In the genomic region with DNA sequence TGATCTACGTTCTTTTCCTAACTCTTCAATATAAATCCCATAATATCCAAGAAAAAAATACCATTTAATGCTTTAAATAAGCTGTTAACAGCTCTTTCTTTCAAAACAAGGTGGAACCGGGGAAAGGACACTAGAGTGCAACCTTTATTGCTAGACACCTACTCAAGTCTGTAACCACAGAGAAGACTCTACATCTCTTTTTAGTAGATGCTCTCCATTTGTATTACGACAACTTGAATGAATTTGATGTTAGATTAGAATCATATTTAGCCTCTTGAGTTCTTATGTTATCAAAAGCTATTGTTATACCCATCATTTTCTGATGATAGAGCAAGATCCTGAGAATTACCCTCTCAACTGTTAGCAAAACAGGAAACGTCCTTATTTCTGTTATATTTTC, we compare ENCODE assay signal across 24 cellular contexts.
DNase-seq lines count a peak whose midpoint lies in the region; ATAC-seq and TF ChIP-seq lines count a peak whose summit lies in the region.
"Had no signal": no experiment of that assay in that cellular context is flagged by ENCODE, and none has a peak within 500 bp of the region (broad histone marks: within the 10 kb centered on the region; RNA-seq: fewer than 3 reads in every experiment).

No MANE protein-coding gene starts in this region.

- TF ChIP-seq CTCF in OCI-LY1 (IDR thresholded peaks at IDR 0.05; ENCODE audit: low read length) = no peak

- H3K27me3 Mint-ChIP-seq in activated CD4-positive, alpha-beta T cell treated with anti-CD3 and anti-CD28 coated beads for 36 hours = no peaks in the 10 kb centered on the region
- no peaks in the 10 kb centered on the region for H3K27me3 Mint-ChIP-seq in activated naive CD8-positive, alpha-beta T cell
- H3K27me3 Mint-ChIP-seq in activated naive CD8-positive, alpha-beta T cell treated with anti-CD3 and anti-CD28 coated beads for 36 hours = no peaks in the 10 kb centered on the region
- no peaks in the 10 kb centered on the region for H3K27me3 Mint-ChIP-seq in naive thymus-derived CD8-positive, alpha-beta T cell
- H3K27me3 Mint-ChIP-seq: CD4-positive, alpha-beta memory T cell had no signal

- intact Hi-C loops in activated CD4-positive, alpha-beta T cell treated with anti-CD3 and anti-CD28 coated beads for 36 hours (cut with DNase I, micrococcal nuclease) = no loop called here

- CTCF ChIA-PET in activated CD4-positive, alpha-beta T cell treated with anti-CD3 and anti-CD28 coated beads for 36 hours (lab: Charles Lee) = interaction anchor here (1.0 kb wide), 1 partner anchor 19 kb away, joined by 3 read pairs; no protein-coding TSS in a partner anchor

- in situ Hi-C loops in ACHN (cut with HindIII; ENCODE audit: low pct_ligation_motif_present, low pct_unique_long_range_greater_than_20kb, low sequenced_read_pairs) = no loop called here

- no peaks in the 10 kb centered on the region for H3K27me3 ChIP-seq in OCI-LY1 (ENCODE audit: insufficient read depth, low read length)
- H3K27me3 ChIP-seq: BLaER1 had no signal

- no peaks in the 10 kb centered on the region for H3K9me3 ChIP-seq in OCI-LY1 (ENCODE audit: low read length)
- H3K9me3 ChIP-seq: BLaER1, Caco-2, HAP-1 had no signal

- POLR2A ChIA-PET in activated CD4-positive, alpha-beta T cell treated with anti-CD3 and anti-CD28 coated beads for 36 hours (lab: Charles Lee) = interaction anchor here (0.6 kb wide), 1 partner anchor 294 kb away, joined by 3 read pairs; no protein-coding TSS in a partner anchor
- POLR2A ChIA-PET in naive thymus-derived CD8-positive, alpha-beta T cell (lab: Charles Lee) = interaction anchor here (1.0 kb wide), 1 partner anchor 32 kb away, joined by 4 read pairs; no protein-coding TSS in a partner anchor

- H3K27ac Mint-ChIP-seq in activated CD4-positive, alpha-beta T cell treated with anti-CD3 and anti-CD28 coated beads for 36 hours = peak overlapping the region; percentile 67
- peak overlapping the region; percentile 61 for H3K27ac Mint-ChIP-seq in activated naive CD8-positive, alpha-beta T cell
- H3K27ac Mint-ChIP-seq in activated naive CD8-positive, alpha-beta T cell treated with anti-CD3 and anti-CD28 coated beads for 36 hours = no peak overlapping the region
- peak overlapping the region in 6 of 10 donors; percentile 34 to 88 (median 70) for H3K27ac Mint-ChIP-seq in naive thymus-derived CD8-positive, alpha-beta T cell
- H3K27ac Mint-ChIP-seq: HFFc6 had no signal

- H3K4me3 Mint-ChIP-seq in activated CD4-positive, alpha-beta T cell treated with anti-CD3 and anti-CD28 coated beads for 36 hours = no peak overlapping the region
- no peak overlapping the region for H3K4me3 Mint-ChIP-seq in activated naive CD8-positive, alpha-beta T cell
- H3K4me3 Mint-ChIP-seq in activated naive CD8-positive, alpha-beta T cell treated with anti-CD3 and anti-CD28 coated beads for 36 hours = no peak overlapping the region
- peak overlapping the region in 5 of 10 donors; percentile 6 to 56 (median 27) for H3K4me3 Mint-ChIP-seq in naive thymus-derived CD8-positive, alpha-beta T cell
- H3K4me3 Mint-ChIP-seq: HFFc6 had no signal

- H3K4me1 ChIP-seq in OCI-LY1 (ENCODE audit: insufficient read depth, low read length, severe bottlenecking) = peaks cover 84% of the 10 kb centered on the region
- H3K4me1 ChIP-seq: BLaER1 had no signal

- H3K36me3 Mint-ChIP-seq in activated CD4-positive, alpha-beta T cell treated with anti-CD3 and anti-CD28 coated beads for 36 hours (ENCODE audit: low read depth) = peaks cover 5% of the 10 kb centered on the region
- peaks cover 16% of the 10 kb centered on the region for H3K36me3 Mint-ChIP-seq in activated naive CD8-positive, alpha-beta T cell
- H3K36me3 Mint-ChIP-seq in activated naive CD8-positive, alpha-beta T cell treated with anti-CD3 and anti-CD28 coated beads for 36 hours = peaks cover 37% of the 10 kb centered on the region
- H3K36me3 Mint-ChIP-seq in naive thymus-derived CD8-positive, alpha-beta T cell = peaks cover 0 to 13% (median 0%) of the 10 kb centered on the region in 3 donors

- H3K4me2 ChIP-seq in OCI-LY1 (ENCODE audit: low read length) = peak overlapping the region; percentile 88
- H3K4me2 ChIP-seq: BLaER1 had no signal

- peak overlapping the region; percentile 79 for H3K9ac ChIP-seq in OCI-LY1 (ENCODE audit: low read length)
- H3K9ac ChIP-seq: BLaER1 had no signal

- no peaks in the 10 kb centered on the region for H3K9me2 ChIP-seq in OCI-LY1 (ENCODE audit: low read depth, low read length)

- H4K20me1 ChIP-seq in OCI-LY1 (ENCODE audit: insufficient read depth, low read length) = no peaks in the 10 kb centered on the region
- H4K20me1 ChIP-seq: BLaER1 had no signal

- H3F3A ChIP-seq in OCI-LY1 (ENCODE audit: insufficient read depth, low read length) = peaks cover 18% of the 10 kb centered on the region; the same call in 1 of the 2 replicates

- no peak for DNase-seq in activated CD4-positive, alpha-beta T cell treated with anti-CD3 and anti-CD28 coated beads for 36 hours
- no peak for DNase-seq in activated CD4-positive, alpha-beta T cell treated with anti-CD3 and anti-CD28 coated beads for 48 hours
- no peak for DNase-seq in activated naive CD8-positive, alpha-beta T cell treated with anti-CD3 and anti-CD28 coated beads for 36 hours
- no peak for DNase-seq in naive thymus-derived CD8-positive, alpha-beta T cell
- DNase-seq in ACHN (no peak), NCI-H1417 (lab: John Stamatoyannopoulos, UW) (no peak)
- DNase-seq: Caco-2; CD4-positive, alpha-beta memory T cell; EL; GDM1; GOT3; HFFc6; Karpas-422; MV-4-11; NCI-H1105 treated with DMSO at 0.1 percent for 48 hours; NCI-H2029; NCI-H446 treated with DMSO at 0.1 percent for 48 hours; NCI-H526; NCI-H82 had no signal

- H3K79me2 ChIP-seq in OCI-LY1 (ENCODE audit: insufficient read depth, low read length) = peaks cover 71% of the 10 kb centered on the region

- peaks cover 62% of the 10 kb centered on the region for H3K36me3 ChIP-seq in OCI-LY1 (ENCODE audit: insufficient read depth, low read length)
- H3K36me3 ChIP-seq: BLaER1, HAP-1 had no signal

- H3K27ac ChIP-seq in OCI-LY1 (ENCODE audit: low read depth, low read length, poor library complexity, severe bottlenecking) = peak overlapping the region; percentile 99
- H3K27ac ChIP-seq: BLaER1 had no signal

- no peaks in the 10 kb centered on the region for H3K9me3 Mint-ChIP-seq in activated CD4-positive, alpha-beta T cell treated with anti-CD3 and anti-CD28 coated beads for 36 hours (ENCODE audit: low read depth)
- no peaks in the 10 kb centered on the region for H3K9me3 Mint-ChIP-seq in activated naive CD8-positive, alpha-beta T cell (ENCODE audit: low read depth)
- no peaks in the 10 kb centered on the region for H3K9me3 Mint-ChIP-seq in activated naive CD8-positive, alpha-beta T cell treated with anti-CD3 and anti-CD28 coated beads for 36 hours
- H3K9me3 Mint-ChIP-seq in naive thymus-derived CD8-positive, alpha-beta T cell = no peaks in the 10 kb centered on the region
- H3K9me3 Mint-ChIP-seq: CD4-positive, alpha-beta memory T cell; HFFc6 had no signal

- H2AFZ ChIP-seq in OCI-LY1 (ENCODE audit: low read length) = no peak overlapping the region

- H3K4me1 Mint-ChIP-seq in activated CD4-positive, alpha-beta T cell treated with anti-CD3 and anti-CD28 coated beads for 36 hours = peaks cover 51% of the 10 kb centered on the region
- peaks cover 72% of the 10 kb centered on the region for H3K4me1 Mint-ChIP-seq in activated naive CD8-positive, alpha-beta T cell (ENCODE audit: low read depth)
- H3K4me1 Mint-ChIP-seq in activated naive CD8-positive, alpha-beta T cell treated with anti-CD3 and anti-CD28 coated beads for 36 hours = peaks cover 53% of the 10 kb centered on the region
- H3K4me1 Mint-ChIP-seq in naive thymus-derived CD8-positive, alpha-beta T cell = peaks cover 26 to 71% (median 66%) of the 10 kb centered on the region in 4 donors

- H3K4me3 ChIP-seq in OCI-LY1 (ENCODE audit: low read depth, low read length, poor library complexity, severe bottlenecking) = peak overlapping the region; percentile 81
- H3K4me3 ChIP-seq: BLaER1, HAP-1 had no signal

- ATAC-seq in activated CD4-positive, alpha-beta T cell treated with anti-CD3 and anti-CD28 coated beads for 36 hours = peak; percentile 57
- no peak for ATAC-seq in naive thymus-derived CD8-positive, alpha-beta T cell
- ATAC-seq: SK-N-SH treated with all-trans-retinoic acid at 6 μM for 48 hours had no signal
